ENCODE assay signal across 8 cellular contexts in genomic region chr10:87862644-87863101, GRCh38. TPM values are rescaled to one million over a fixed set of nuclear protein-coding genes. Genes with fewer than 3 reads are reported as not detected.
DNase-seq lines count a peak whose midpoint lies in the region; ATAC-seq and TF ChIP-seq lines count a peak whose summit lies in the region.

No MANE protein-coding gene starts in this region.

- no peaks in the 10 kb centered on the region for H3F3A ChIP-seq in Loucy (ENCODE audit: low read depth)

- no peak for TF ChIP-seq CTCF in Loucy (conservative IDR thresholded peaks at IDR 0.05; ENCODE audit: low read length)
- no peak for TF ChIP-seq CTCF in left ventricle myocardium inferior (IDR thresholded peaks at IDR 0.05; ENCODE audit: borderline replicate concordance)

- H3K36me3 ChIP-seq in Loucy (ENCODE audit: insufficient read depth, low read length) (no peaks in the 10 kb centered on the region), left ventricle myocardium inferior (no peaks in the 10 kb centered on the region)

- H3K9me3 Mint-ChIP-seq in activated T-helper 2 cell treated with anti-CD3 and anti-CD28 coated beads, Interferon-gamma antibody, Interleukin-2, Interleukin-4, amounts not matched to agents 10 μg/mL and 5 μg/mL and 100 μg/mL, durations not matched to agents 14 hours and 24 hours and 36 hours: no peaks in the 10 kb centered on the region

- peaks cover 32% of the 10 kb centered on the region for H3K4me1 Mint-ChIP-seq in activated T-helper 2 cell treated with anti-CD3 and anti-CD28 coated beads, Interferon-gamma antibody, Interleukin-2, Interleukin-4, amounts not matched to agents 10 μg/mL and 5 μg/mL and 100 μg/mL, durations not matched to agents 14 hours and 24 hours and 36 hours (ENCODE audit: low read depth)

- H3K9ac ChIP-seq in Loucy (ENCODE audit: low read depth, low read length, poor library complexity, severe bottlenecking): peak overlapping the region; percentile 100

- H3K27me3 Mint-ChIP-seq in activated T-helper 2 cell treated with anti-CD3 and anti-CD28 coated beads, Interferon-gamma antibody, Interleukin-2, Interleukin-4, amounts not matched to agents 10 μg/mL and 5 μg/mL and 100 μg/mL, durations not matched to agents 14 hours and 24 hours and 36 hours (ENCODE audit: low read depth): no peaks in the 10 kb centered on the region

- H3K4me3 Mint-ChIP-seq in activated T-helper 2 cell treated with anti-CD3 and anti-CD28 coated beads, Interferon-gamma antibody, Interleukin-2, Interleukin-4, amounts not matched to agents 10 μg/mL and 5 μg/mL and 100 μg/mL, durations not matched to agents 14 hours and 24 hours and 36 hours (ENCODE audit: low read depth): peak overlapping the region; percentile 98

- peaks cover 18% of the 10 kb centered on the region for H3K4me1 ChIP-seq in Loucy (ENCODE audit: insufficient read depth, low read length, poor library complexity, severe bottlenecking)
- H3K4me1 ChIP-seq in left ventricle myocardium inferior: peaks cover 66% of the 10 kb centered on the region

- DNase-seq in DMS 273 (lab: John Stamatoyannopoulos, UW; ENCODE audit: unreplicated experiment) (peak; percentile 74), DMS 273 treated with DMSO at 0.1 percent for 48 hours (lab: John Stamatoyannopoulos, UW) (no peak), left ventricle myocardium inferior (no peak), skeletal muscle cell (ENCODE audit: low read depth) (no peak)
- no peak for DNase-seq in activated T-helper 2 cell treated with anti-CD3 and anti-CD28 coated beads, Interferon-gamma antibody, Interleukin-2, Interleukin-4, amounts not matched to agents 10 μg/mL and 5 μg/mL and 100 μg/mL, durations not matched to agents 14 hours and 24 hours and 36 hours (ENCODE audit: low spot score)

- H3K79me2 ChIP-seq in Loucy (ENCODE audit: insufficient read depth, low read length): peaks cover 77% of the 10 kb centered on the region

- H3K27ac Mint-ChIP-seq in activated T-helper 2 cell treated with anti-CD3 and anti-CD28 coated beads, Interferon-gamma antibody, Interleukin-2, Interleukin-4, amounts not matched to agents 10 μg/mL and 5 μg/mL and 100 μg/mL, durations not matched to agents 14 hours and 24 hours and 36 hours: peak overlapping the region; percentile 96

- peak overlapping the region; percentile 100 for H3K27ac ChIP-seq in left ventricle myocardium inferior (replicated peaks)

- no peak overlapping the region for H2AFZ ChIP-seq in Loucy (ENCODE audit: low read length)

- H3K9me2 ChIP-seq in Loucy (replicated peaks; ENCODE audit: low read depth, low read length): no peaks in the 10 kb centered on the region

- H3K4me3 ChIP-seq in Loucy (ENCODE audit: low read length, poor library complexity, severe bottlenecking) (peak overlapping the region; percentile 93), left ventricle myocardium inferior (peak overlapping the region; percentile 86), skeletal muscle cell (ENCODE audit: low read depth, low read length) (peak overlapping the region; percentile 83)

- peaks cover 5% of the 10 kb centered on the region; the same call in 1 of the 2 replicates for H3K9me3 ChIP-seq in Loucy (ENCODE audit: insufficient read depth, low read depth, low read length)
- no peaks in the 10 kb centered on the region for H3K9me3 ChIP-seq in left ventricle myocardium inferior (replicated peaks)

- ATAC-seq in GM21528 (IDR thresholded peaks at IDR 0.05; ENCODE audit: low FRiP score, unreplicated experiment) (peak; percentile 19), GM18520 (IDR thresholded peaks at IDR 0.05; ENCODE audit: unreplicated experiment) (no peak)

- H4K20me1 ChIP-seq in Loucy (ENCODE audit: insufficient read depth, low read length, poor library complexity, severe bottlenecking): peaks cover 10% of the 10 kb centered on the region

- H3K27me3 ChIP-seq in Loucy (ENCODE audit: insufficient read depth, low read length, poor library complexity, severe bottlenecking) (peaks cover 14% of the 10 kb centered on the region), left ventricle myocardium inferior (ENCODE audit: low read depth) (no peaks in the 10 kb centered on the region)

- H3K4me2 ChIP-seq in Loucy (ENCODE audit: low read depth, low read length, poor library complexity, severe bottlenecking): peak overlapping the region; percentile 67

- H3K36me3 Mint-ChIP-seq in activated T-helper 2 cell treated with anti-CD3 and anti-CD28 coated beads, Interferon-gamma antibody, Interleukin-2, Interleukin-4, amounts not matched to agents 10 μg/mL and 5 μg/mL and 100 μg/mL, durations not matched to agents 14 hours and 24 hours and 36 hours (ENCODE audit: low read depth): peaks cover 29% of the 10 kb centered on the region

- intact Hi-C loops in activated T-helper 2 cell treated with anti-CD3 and anti-CD28 coated beads, Interferon-gamma antibody, Interleukin-2, Interleukin-4, amounts not matched to agents 10 μg/mL and 5 μg/mL and 100 μg/mL, durations not matched to agents 14 hours and 24 hours and 36 hours (cut with micrococcal nuclease): loop anchor here (1.0 to 5.0 kb wide), 11 partner anchors 44 to 1340 kb away; partner anchors contain the start of genes ATAD1, GLUD1, SHLD2 and STAMBPL1
- intact Hi-C loops in left ventricle myocardium inferior (cut with micrococcal nuclease): loop anchor here (10.0 kb wide), 3 partner anchors 92 to 392 kb away; no protein-coding TSS in a partner anchor

RNA-seq across cellular contexts. Expression of gene KLLN, which starts 0.7 kb away (rescaled TPM):
- total RNA-seq in activated T-helper 2 cell treated with anti-CD3 and anti-CD28 coated beads, Interferon-gamma antibody, Interleukin-2, Interleukin-4, amounts not matched to agents 10 μg/mL and 5 μg/mL and 100 μg/mL, durations not matched to agents 14 hours and 24 hours and 36 hours: 0.55 and 0.64 TPM in 2 replicates
- 0.19 TPM for total RNA-seq in left ventricle myocardium inferior

RNA-seq across cellular contexts. Expression of gene PTEN, which starts 0.8 kb away (rescaled TPM):
- total RNA-seq in activated T-helper 2 cell treated with anti-CD3 and anti-CD28 coated beads, Interferon-gamma antibody, Interleukin-2, Interleukin-4, amounts not matched to agents 10 μg/mL and 5 μg/mL and 100 μg/mL, durations not matched to agents 14 hours and 24 hours and 36 hours: 48.5 and 53.5 TPM in 2 replicates
- 49.9 TPM for total RNA-seq in left ventricle myocardium inferior

RNA-seq across cellular contexts. Expression of gene ATAD1, which starts 44.6 kb away (rescaled TPM):
- 43.4 and 50.2 TPM in 2 replicates for total RNA-seq in activated T-helper 2 cell treated with anti-CD3 and anti-CD28 coated beads, Interferon-gamma antibody, Interleukin-2, Interleukin-4, amounts not matched to agents 10 μg/mL and 5 μg/mL and 100 μg/mL, durations not matched to agents 14 hours and 24 hours and 36 hours
- total RNA-seq in left ventricle myocardium inferior: 93.2 TPM
